ENCODE assay signal across 29 cellular contexts in the genomic region with DNA sequence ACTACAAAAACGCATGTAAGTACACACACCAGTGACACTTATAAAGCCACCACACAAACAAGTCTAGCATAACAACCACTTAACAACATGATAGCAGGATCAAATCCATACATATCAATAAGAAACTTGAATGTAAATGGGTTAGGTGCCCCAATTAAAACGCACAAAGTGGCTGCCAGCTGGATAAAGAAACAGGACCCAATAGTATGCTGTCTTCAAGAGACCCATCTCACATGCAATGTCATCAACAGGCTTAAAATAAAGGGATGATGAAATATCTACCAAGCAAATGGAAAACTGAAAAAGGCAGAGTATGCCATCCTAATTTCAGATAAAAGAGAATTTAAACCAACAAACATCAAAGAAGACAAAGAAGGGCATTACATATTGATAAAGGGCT.
"Had no signal": no experiment of that assay in that cellular context is flagged by ENCODE, and none has a peak within 500 bp of the region (broad histone marks: within the 10 kb centered on the region; RNA-seq: fewer than 3 reads in every experiment).

No MANE protein-coding gene starts in this region.

- ATAC-seq: stimulated activated effector memory CD8-positive, alpha-beta T cell treated with anti-CD3 and anti-CD28 coated beads, Interleukin-12 subunit alpha, Interleukin-12 subunit beta, amount 100 ng/mL, for 72 hours; stimulated activated memory B cell treated with anti-CD40 and anti-IgM and Interleukin-4, amounts not matched to agents 10 μg/mL and 1 μg/mL and 100 μg/mL, for 72 hours; stimulated activated naive B cell treated with anti-CD40 and anti-IgM and Interleukin-4, amounts not matched to agents 10 μg/mL and 1 μg/mL and 100 μg/mL, for 72 hours; stimulated activated naive CD8-positive, alpha-beta T cell treated with anti-CD3 and anti-CD28 coated beads, Interleukin-15, amount 100 ng/mL, for 72 hours; stimulated activated naive CD8-positive, alpha-beta T cell treated with anti-CD3 and anti-CD28 coated beads, Interleukin-15, Interleukin-2, amounts not matched to agents 100 U/mL and 50 U/mL, for 24 hours; upper lobe of right lung had no signal

- H3K4me1 ChIP-seq: stomach, suprapubic skin, testis, thyroid gland, tibial artery, tibial nerve, transverse colon, upper lobe of left lung, upper lobe of right lung, uterus, vagina had no signal

- H3K4me3 Mint-ChIP-seq: stimulated activated effector memory CD8-positive, alpha-beta T cell treated with anti-CD3 and anti-CD28 coated beads, Interleukin-12 subunit alpha, Interleukin-12 subunit beta, amount 100 ng/mL, for 72 hours; stimulated activated memory B cell treated with anti-CD40 and anti-IgM and Interleukin-4, amounts not matched to agents 10 μg/mL and 1 μg/mL and 100 μg/mL, for 72 hours; stimulated activated naive B cell treated with anti-CD40 and anti-IgM and Interleukin-4, amounts not matched to agents 10 μg/mL and 1 μg/mL and 100 μg/mL, for 72 hours; stimulated activated naive CD8-positive, alpha-beta T cell treated with anti-CD3 and anti-CD28 coated beads, Interleukin-15, amount 100 ng/mL, for 72 hours; stimulated activated naive CD8-positive, alpha-beta T cell treated with anti-CD3 and anti-CD28 coated beads, Interleukin-15, Interleukin-2, amounts not matched to agents 100 ng/mL and 50 ng/mL, for 24 hours; type B pancreatic cell had no signal

- FAIRE-seq: urothelium cell line had no signal

- H3K27me3 Mint-ChIP-seq: stimulated activated memory B cell treated with anti-CD40 and anti-IgM and Interleukin-4, amounts not matched to agents 10 μg/mL and 1 μg/mL and 100 μg/mL, for 72 hours; stimulated activated naive B cell treated with anti-CD40 and anti-IgM and Interleukin-4, amounts not matched to agents 10 μg/mL and 1 μg/mL and 100 μg/mL, for 72 hours; stimulated activated naive CD8-positive, alpha-beta T cell treated with anti-CD3 and anti-CD28 coated beads, Interleukin-15, amount 100 ng/mL, for 72 hours; stimulated activated naive CD8-positive, alpha-beta T cell treated with anti-CD3 and anti-CD28 coated beads, Interleukin-15, Interleukin-2, amounts not matched to agents 100 ng/mL and 50 ng/mL, for 24 hours; type B pancreatic cell had no signal

- H3K36me3 ChIP-seq: thyroid gland, upper lobe of right lung, uterus had no signal

- H3K4me1 Mint-ChIP-seq: stimulated activated effector memory CD8-positive, alpha-beta T cell treated with anti-CD3 and anti-CD28 coated beads, Interleukin-12 subunit alpha, Interleukin-12 subunit beta, amount 100 ng/mL, for 72 hours; stimulated activated memory B cell treated with anti-CD40 and anti-IgM and Interleukin-4, amounts not matched to agents 10 μg/mL and 1 μg/mL and 100 μg/mL, for 72 hours; stimulated activated naive B cell treated with anti-CD40 and anti-IgM and Interleukin-4, amounts not matched to agents 10 μg/mL and 1 μg/mL and 100 μg/mL, for 72 hours; stimulated activated naive CD8-positive, alpha-beta T cell treated with anti-CD3 and anti-CD28 coated beads, Interleukin-15, amount 100 ng/mL, for 72 hours had no signal

- H3K4me3 ChIP-seq: stomach, suprapubic skin, testis, thoracic aorta, thyroid gland, tibial artery, tibial nerve, transverse colon, upper lobe of left lung, upper lobe of right lung, uterus, vagina had no signal

- H3K27me3 ChIP-seq: stomach, suprapubic skin, testis, thyroid gland, tibial artery, tibial nerve, transverse colon, upper lobe of left lung, upper lobe of right lung, uterus, vagina had no signal

- H3K27ac Mint-ChIP-seq: stimulated activated effector memory CD8-positive, alpha-beta T cell treated with anti-CD3 and anti-CD28 coated beads, Interleukin-12 subunit alpha, Interleukin-12 subunit beta, amount 100 ng/mL, for 72 hours; stimulated activated memory B cell treated with anti-CD40 and anti-IgM and Interleukin-4, amounts not matched to agents 10 μg/mL and 1 μg/mL and 100 μg/mL, for 72 hours; stimulated activated naive B cell treated with anti-CD40 and anti-IgM and Interleukin-4, amounts not matched to agents 10 μg/mL and 1 μg/mL and 100 μg/mL, for 72 hours; stimulated activated naive CD8-positive, alpha-beta T cell treated with anti-CD3 and anti-CD28 coated beads, Interleukin-15, amount 100 ng/mL, for 72 hours; stimulated activated naive CD8-positive, alpha-beta T cell treated with anti-CD3 and anti-CD28 coated beads, Interleukin-15, Interleukin-2, amounts not matched to agents 100 ng/mL and 50 ng/mL, for 24 hours; type B pancreatic cell had no signal

- H3K27ac ChIP-seq: stomach, suprapubic skin, testis, thoracic aorta, thyroid gland, tibial artery, tibial nerve, transverse colon, upper lobe of left lung, upper lobe of right lung, uterus, vagina had no signal

- DNase-seq: stimulated activated CD4-positive, alpha-beta T cell treated with anti-CD3 and anti-CD28 coated beads, Interleukin-2, amount 100 ng/mL, for 48 hours; stimulated activated CD4-positive, alpha-beta T cell treated with anti-CD3 and anti-CD28 coated beads, Interleukin-4, amount 100 ng/mL, for 1 hour; stimulated activated CD4-positive, alpha-beta T cell treated with anti-CD3 and anti-CD28 coated beads, Interleukin-4, amount 100 ng/mL, for 24 hours; stimulated activated CD4-positive, alpha-beta T cell treated with anti-CD3 and anti-CD28 coated beads, Interleukin-4, amount 100 ng/mL, for 4 hours; stimulated activated CD8-positive, alpha-beta memory T cell treated with anti-CD3 and anti-CD28 coated beads, Interleukin-4, amount 100 ng/mL, for 48 hours; stimulated activated naive B cell treated with anti-CD40 and anti-IgM and Interleukin-4, amounts not matched to agents 10 μg/mL and 1 μg/mL and 100 μg/mL, for 72 hours; stimulated activated naive CD4-positive, alpha-beta T cell; stimulated activated naive CD4-positive, alpha-beta T cell treated with Interleukin-2 at 50 U/mL for 16 hours; stimulated activated naive CD8-positive, alpha-beta T cell treated with anti-CD3 and anti-CD28 coated beads, Interleukin-15, amount 100 ng/mL, for 72 hours; stimulated activated naive CD8-positive, alpha-beta T cell treated with anti-CD3 and anti-CD28 coated beads, Interleukin-15, Interleukin-2, amounts not matched to agents 100 U/mL and 50 U/mL, for 24 hours; stomach; substantia nigra; testis; thyroid gland; tibial artery; transverse colon; trophoblast cell; upper lobe of left lung; upper lobe of right lung; uterus had no signal

- H3K36me3 Mint-ChIP-seq: stimulated activated effector memory CD8-positive, alpha-beta T cell treated with anti-CD3 and anti-CD28 coated beads, Interleukin-12 subunit alpha, Interleukin-12 subunit beta, amount 100 ng/mL, for 72 hours had no signal

- H3K9me3 ChIP-seq: testis, thyroid gland, uterus, vagina had no signal
